In the genomic region with DNA sequence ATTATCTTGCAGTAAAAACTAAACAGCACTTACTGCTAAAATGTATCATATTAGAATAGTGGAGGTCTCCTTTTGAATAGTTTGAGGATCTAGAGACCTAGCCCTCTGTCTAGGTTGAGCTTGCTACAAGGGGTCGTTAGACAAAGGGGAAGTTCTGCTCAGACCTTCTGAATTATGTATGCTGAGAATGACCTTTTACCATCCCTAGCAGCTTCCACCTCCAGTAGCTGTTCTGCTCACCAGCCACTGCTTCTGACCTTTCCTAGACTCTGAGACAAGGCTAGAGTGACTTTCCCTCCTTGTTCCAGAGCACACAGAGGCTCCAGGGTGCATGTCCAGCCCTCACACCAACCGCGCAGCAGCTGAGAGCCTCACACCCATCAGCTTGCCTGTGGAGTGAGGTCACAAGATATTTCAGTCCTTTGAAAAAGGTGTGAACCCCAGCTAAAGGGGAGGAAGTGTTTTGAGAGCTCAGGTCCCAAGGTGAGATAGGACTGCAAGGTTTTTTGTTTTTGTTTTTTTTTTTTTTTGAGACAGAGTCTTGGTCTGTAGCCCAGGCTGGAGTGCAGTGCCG, we compare ENCODE assay signal across 18 cellular contexts.
"Had no signal": no experiment of that assay in that cellular context is flagged by ENCODE, and none has a peak within 500 bp of the region (broad histone marks: within the 10 kb centered on the region; RNA-seq: fewer than 3 reads in every experiment).

No MANE protein-coding gene starts in this region.

- H3K27ac Mint-ChIP-seq: natural killer cell treated with Interleukin-12 subunit alpha and Interleukin-12 subunit beta and Interleukin-15 and Interleukin-18, amount 100 ng/mL, for 72 hours; stimulated activated naive CD8-positive, alpha-beta T cell treated with anti-CD3 and anti-CD28 coated beads, Interleukin-15, Interleukin-2, amounts not matched to agents 100 ng/mL and 50 ng/mL, for 24 hours had no signal

- H3K9me3 Mint-ChIP-seq: natural killer cell treated with Interleukin-12 subunit alpha and Interleukin-12 subunit beta and Interleukin-15 and Interleukin-18, amount 100 ng/mL, for 72 hours; stimulated activated naive CD8-positive, alpha-beta T cell treated with anti-CD3 and anti-CD28 coated beads, Interleukin-15, Interleukin-2, amounts not matched to agents 100 ng/mL and 50 ng/mL, for 24 hours had no signal

- H3K4me1 ChIP-seq: heart right ventricle, parathyroid adenoma, psoas muscle, right lobe of liver, transverse colon had no signal

- H2AFZ ChIP-seq: parathyroid adenoma had no signal

- ATAC-seq: esophagus mucosa; mucosa of descending colon; natural killer cell treated with Interleukin-12 subunit alpha and Interleukin-12 subunit beta and Interleukin-15 and Interleukin-18, amount 100 ng/mL, for 72 hours; psoas muscle; right lobe of liver had no signal

- H3K79me2 ChIP-seq: parathyroid adenoma had no signal

- H3K4me3 ChIP-seq: coronary artery, heart right ventricle, mucosa of descending colon, psoas muscle, right lobe of liver, skin epidermis, thoracic aorta, transverse colon had no signal

- H3K27ac ChIP-seq: heart right ventricle, parathyroid adenoma, psoas muscle, right lobe of liver, skin epidermis, thoracic aorta, transverse colon had no signal

- H3K36me3 Mint-ChIP-seq: natural killer cell treated with Interleukin-12 subunit alpha and Interleukin-12 subunit beta and Interleukin-15 and Interleukin-18, amount 100 ng/mL, for 72 hours had no signal

- H3K4me3 Mint-ChIP-seq: natural killer cell treated with Interleukin-12 subunit alpha and Interleukin-12 subunit beta and Interleukin-15 and Interleukin-18, amount 100 ng/mL, for 72 hours; stimulated activated naive CD8-positive, alpha-beta T cell treated with anti-CD3 and anti-CD28 coated beads, Interleukin-15, Interleukin-2, amounts not matched to agents 100 ng/mL and 50 ng/mL, for 24 hours had no signal

- H3K27me3 ChIP-seq: right lobe of liver, transverse colon had no signal

- H3K9ac ChIP-seq: parathyroid adenoma had no signal

- DNase-seq: central memory CD4-positive, alpha-beta T cell; effector CD4-positive, alpha-beta T cell; heart right ventricle; hypothalamus; kidney glomerular epithelial cell; mucosa of descending colon; psoas muscle; retina; right lobe of liver; stimulated activated CD4-positive, alpha-beta T cell treated with anti-CD3 and anti-CD28 coated beads, Interleukin-12 subunit alpha, Interleukin-12 subunit beta, amount 100 ng/mL, for 4 hours; transverse colon had no signal

- H3K9me3 ChIP-seq: heart right ventricle, mucosa of descending colon, psoas muscle, right lobe of liver, thoracic aorta, transverse colon had no signal

- H3K36me3 ChIP-seq: heart right ventricle, right lobe of liver, thoracic aorta, transverse colon had no signal
